ENCODE assay signal across 32 cellular contexts in the genomic region with DNA sequence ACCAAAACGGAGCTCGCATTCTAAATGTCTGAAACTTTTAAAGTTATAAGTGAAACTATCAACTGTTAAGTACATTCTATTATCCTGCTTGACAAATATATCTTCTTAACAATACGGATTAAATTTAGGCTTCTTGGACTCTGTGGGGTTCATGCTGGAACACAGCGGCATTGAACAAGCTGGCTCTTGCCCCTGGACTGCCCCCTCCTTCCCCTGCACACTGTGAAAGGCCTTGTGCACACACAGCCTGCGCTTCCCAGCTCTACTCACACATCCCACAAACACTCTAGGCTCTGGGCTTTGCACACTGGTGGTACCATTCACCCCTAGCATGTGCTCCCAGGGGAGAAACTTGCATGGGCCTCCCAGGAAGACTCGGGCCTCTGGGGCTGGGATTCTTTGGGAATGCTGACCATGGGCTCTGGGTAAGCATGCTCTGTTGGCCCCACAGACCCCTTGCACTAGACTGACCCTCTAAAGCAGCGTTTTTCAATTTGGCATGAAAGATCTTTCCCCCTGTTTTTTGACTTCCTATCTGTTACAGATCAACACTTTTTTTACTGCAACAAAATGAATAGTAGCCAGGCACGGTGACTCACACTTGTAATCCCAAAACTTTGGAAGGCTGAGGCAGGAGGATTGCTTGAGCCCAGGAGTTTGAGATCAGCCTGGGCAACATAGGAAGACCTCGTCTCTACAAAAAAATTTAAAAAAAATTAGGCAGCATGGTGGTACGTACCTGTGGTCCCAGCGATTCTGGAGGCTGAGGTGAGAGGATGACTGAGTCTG.
A peak's percentile ranks its signal among the peaks of the same experiment; 100 is the strongest.
DNase-seq lines count a peak whose midpoint lies in the region; ATAC-seq, FAIRE-seq and TF ChIP-seq lines count a peak whose summit lies in the region.
"Had no signal": no experiment of that assay in that cellular context is flagged by ENCODE, and none has a peak within 500 bp of the region (broad histone marks: within the 10 kb centered on the region; RNA-seq: fewer than 3 reads in every experiment).

No MANE protein-coding gene starts in this region.

- H3K27me3 ChIP-seq in astrocyte (ENCODE audit: insufficient read depth, low read length): no peaks in the 10 kb centered on the region
- no peaks in the 10 kb centered on the region for H3K27me3 ChIP-seq in naive thymus-derived CD4-positive, alpha-beta T cell (ENCODE audit: control insufficient read depth in 2 of 2, insufficient read depth in 2 of 2, low read length in 2 of 2)
- H3K27me3 ChIP-seq: ascending aorta, right lobe of liver, stomach had no signal

- CTCF ChIA-PET in naive thymus-derived CD4-positive, alpha-beta T cell (lab: Charles Lee): no interaction called here

- no peak overlapping the region for H3K4me2 ChIP-seq in astrocyte (ENCODE audit: low read length)

- no peaks in the 10 kb centered on the region for H3K36me3 ChIP-seq in astrocyte (ENCODE audit: insufficient read depth, low read length)
- no peaks in the 10 kb centered on the region for H3K36me3 ChIP-seq in naive thymus-derived CD4-positive, alpha-beta T cell (ENCODE audit: control insufficient read depth in 2 of 3, insufficient read depth in 3 of 3, low read length in 3 of 3)
- H3K36me3 ChIP-seq: ascending aorta, right lobe of liver, stomach had no signal

- no peaks in the 10 kb centered on the region for H3K27me3 Mint-ChIP-seq in astrocyte (ENCODE audit: low read depth, unreplicated experiment)
- peaks cover 0 to 14% (median 6%) of the 10 kb centered on the region in 5 donors for H3K27me3 Mint-ChIP-seq in naive thymus-derived CD4-positive, alpha-beta T cell
- H3K27me3 Mint-ChIP-seq: dendritic cell treated with granulocyte-macrophage colony-stimulating factor and Interleukin-4, amounts not matched to agents 40 ng/mL and 50 ng/mL, for 4 days had no signal

- TF ChIP-seq POLR2A in erythroblast (IDR thresholded peaks at IDR 0.05; ENCODE audit: low read length): no peak

- H3K79me2 ChIP-seq in astrocyte (ENCODE audit: insufficient read depth, low read length): no peaks in the 10 kb centered on the region

- no peaks in the 10 kb centered on the region for H3K36me3 Mint-ChIP-seq in astrocyte (ENCODE audit: low read depth, unreplicated experiment)
- H3K36me3 Mint-ChIP-seq in naive thymus-derived CD4-positive, alpha-beta T cell: no peaks in the 10 kb centered on the region
- H3K36me3 Mint-ChIP-seq: activated naive CD8-positive, alpha-beta T cell; CD4-positive, CD25-positive, alpha-beta regulatory T cell; immature natural killer cell; memory B cell had no signal

- no peak overlapping the region for H3K4me3 Mint-ChIP-seq in astrocyte (ENCODE audit: unreplicated experiment)
- no peak overlapping the region for H3K4me3 Mint-ChIP-seq in naive thymus-derived CD4-positive, alpha-beta T cell
- H3K4me3 Mint-ChIP-seq: activated naive CD8-positive, alpha-beta T cell; CD4-positive, CD25-positive, alpha-beta regulatory T cell; dendritic cell treated with granulocyte-macrophage colony-stimulating factor and Interleukin-4, amounts not matched to agents 40 ng/mL and 50 ng/mL, for 4 days; immature natural killer cell; memory B cell; T-helper 2 cell treated with Interferon-gamma antibody and Interleukin-4, amounts not matched to agents 5 μg/mL and 100 μg/mL, for 36 hours had no signal

- no peak overlapping the region for H3K4me3 ChIP-seq in astrocyte (ENCODE audit: insufficient read depth, low read depth, low read length)
- H3K4me3 ChIP-seq in fibroblast of villous mesenchyme (ENCODE audit: low read depth, low read length): no peak overlapping the region
- no peak overlapping the region for H3K4me3 ChIP-seq in naive thymus-derived CD4-positive, alpha-beta T cell (ENCODE audit: low read length)
- H3K4me3 ChIP-seq: ascending aorta, right lobe of liver, stomach had no signal

- H3K9me3 Mint-ChIP-seq in astrocyte (ENCODE audit: unreplicated experiment): peaks cover 4% of the 10 kb centered on the region
- no peaks in the 10 kb centered on the region for H3K9me3 Mint-ChIP-seq in naive thymus-derived CD4-positive, alpha-beta T cell
- H3K9me3 Mint-ChIP-seq: memory B cell; T-helper 2 cell treated with Interferon-gamma antibody and Interleukin-4, amounts not matched to agents 5 μg/mL and 100 μg/mL, for 36 hours had no signal

- TF ChIP-seq CTCF in astrocyte (IDR thresholded peaks at IDR 0.05; ENCODE audit: insufficient read depth, low read depth, low read length) (no peak), fibroblast of villous mesenchyme (IDR thresholded peaks at IDR 0.05; ENCODE audit: insufficient read depth, low read depth, low read length) (no peak)

- H3K9ac ChIP-seq in astrocyte (ENCODE audit: low read length): no peak overlapping the region

- H3K4me1 ChIP-seq in astrocyte (ENCODE audit: insufficient read depth, low read length): peaks cover 27% of the 10 kb centered on the region
- no peaks in the 10 kb centered on the region for H3K4me1 ChIP-seq in naive thymus-derived CD4-positive, alpha-beta T cell (ENCODE audit: control insufficient read depth in 2 of 2, insufficient read depth in 2 of 2, low read length in 2 of 2)
- H3K4me1 ChIP-seq: ascending aorta, stomach had no signal

- H3K4me1 Mint-ChIP-seq in astrocyte (ENCODE audit: low read depth, unreplicated experiment): peaks cover 28% of the 10 kb centered on the region
- no peaks in the 10 kb centered on the region for H3K4me1 Mint-ChIP-seq in naive thymus-derived CD4-positive, alpha-beta T cell
- H3K4me1 Mint-ChIP-seq: CD4-positive, CD25-positive, alpha-beta regulatory T cell; immature natural killer cell had no signal

- peak overlapping the region; percentile 38 for H3K27ac Mint-ChIP-seq in astrocyte (ENCODE audit: unreplicated experiment)
- no peak overlapping the region for H3K27ac Mint-ChIP-seq in naive thymus-derived CD4-positive, alpha-beta T cell
- H3K27ac Mint-ChIP-seq: activated naive CD8-positive, alpha-beta T cell; immature natural killer cell; memory B cell; progenitor cell of endocrine pancreas; T-helper 2 cell treated with Interferon-gamma antibody and Interleukin-4, amounts not matched to agents 5 μg/mL and 100 μg/mL, for 36 hours had no signal

- POLR2A ChIA-PET in naive thymus-derived CD4-positive, alpha-beta T cell (lab: Charles Lee): no interaction called here

- no peak for FAIRE-seq in astrocyte (lab: Jason Lieb, UNC)
- FAIRE-seq in urothelium cell line (lab: Jason Lieb, UNC): no peak
- FAIRE-seq: A204.1, HepG2 had no signal

- no peak overlapping the region for H2AFZ ChIP-seq in astrocyte (ENCODE audit: low read depth, low read length)

- no peaks in the 10 kb centered on the region for H3K9me3 ChIP-seq in astrocyte (ENCODE audit: insufficient read depth, low read depth, low read length)
- no peaks in the 10 kb centered on the region for H3K9me3 ChIP-seq in naive thymus-derived CD4-positive, alpha-beta T cell (ENCODE audit: control insufficient read depth in 2 of 3, low read length in 3 of 3)
- H3K9me3 ChIP-seq: ascending aorta, right lobe of liver, stomach had no signal

- peak; percentile 51 for DNase-seq in EL
- peak; percentile 50 for DNase-seq in M059J (ENCODE audit: low read depth)
- no peak for DNase-seq in astrocyte (ENCODE audit: low read depth)
- DNase-seq in fibroblast of villous mesenchyme (ENCODE audit: low read depth): peak; percentile 19
- no peak for DNase-seq in erythroblast (lab: John Stamatoyannopoulos, UW)
- DNase-seq in naive thymus-derived CD4-positive, alpha-beta T cell: no peak
- DNase-seq in UCSD-AML1 (lab: John Stamatoyannopoulos, UW; ENCODE audit: unreplicated experiment): no peak
- DNase-seq in urothelium cell line (ENCODE audit: low spot score): no peak
- DNase-seq: activated CD4-positive, alpha-beta T cell treated with anti-CD3 and anti-CD28 coated beads for 48 hours; caudate nucleus; CD4-positive, CD25-positive, alpha-beta regulatory T cell; DND-41; GOT3; immature natural killer cell; Karpas-422; MV-4-11; NCI-H1436; NCI-H2081; NCI-H524 treated with DMSO at 0.1 percent for 48 hours; OCI-M1; right lobe of liver; Right ventricle myocardium superior; stomach had no signal

- H3K27ac ChIP-seq in astrocyte (ENCODE audit: low read depth, low read length): no peak overlapping the region
- H3K27ac ChIP-seq in naive thymus-derived CD4-positive, alpha-beta T cell (ENCODE audit: low read depth, low read length): no peak overlapping the region
- H3K27ac ChIP-seq: ascending aorta, right lobe of liver, stomach had no signal

- intact Hi-C loops in naive thymus-derived CD4-positive, alpha-beta T cell (cut with micrococcal nuclease): no loop called here

- ATAC-seq in naive thymus-derived CD4-positive, alpha-beta T cell: no peak
- ATAC-seq: HepG2, left lobe of liver, right lobe of liver had no signal

- H4K20me1 ChIP-seq in astrocyte (ENCODE audit: insufficient read depth, low read length): no peaks in the 10 kb centered on the region

Comparison
In these comparisons a context has a peak if more than half of its experiments do, and no peak if none do; other contexts are left out.
1. DNase-seq: peak in EL (single experiment), M059J (single experiment) and fibroblast of villous mesenchyme (single experiment); none in astrocyte (single experiment), erythroblast (0 of 2), naive thymus-derived CD4-positive, alpha-beta T cell (0 of 9), UCSD-AML1 (single experiment) and urothelium cell line (single experiment).